ENCODE assay signal across 8 cellular contexts in genomic region chr1:54053745-54054437, GRCh38. TPM values are rescaled to one million over a fixed set of nuclear protein-coding genes. Genes with fewer than 3 reads are reported as not detected.
DNase-seq lines count a peak whose midpoint lies in the region; ATAC-seq, FAIRE-seq and TF ChIP-seq lines count a peak whose summit lies in the region.

No MANE protein-coding gene starts in this region.

- TF ChIP-seq CTCF in DOHH2 (IDR thresholded peaks at IDR 0.05; ENCODE audit: low read depth, low read length, poor library complexity, severe bottlenecking): no peak
- no peak for TF ChIP-seq CTCF in KMS-11 (conservative IDR thresholded peaks at IDR 0.05; ENCODE audit: low read depth, low read length)

- peak overlapping the region; percentile 64 for H3K27ac ChIP-seq in DOHH2 (ENCODE audit: low read depth, low read length)
- peak overlapping the region; percentile 67 for H3K27ac ChIP-seq in KMS-11
- peak overlapping the region; percentile 39 for H3K27ac ChIP-seq in cingulate gyrus (ENCODE audit: low read depth, low read length)

- TF ChIP-seq POLR2A in GM12892 (IDR thresholded peaks at IDR 0.05; ENCODE audit: low read depth, low read length): no peak

- H4K20me1 ChIP-seq in DOHH2 (ENCODE audit: control insufficient read depth, insufficient read depth, low read depth, low read length) (no peaks in the 10 kb centered on the region), KMS-11 (ENCODE audit: insufficient read depth) (no peaks in the 10 kb centered on the region)

- H3K4me3 ChIP-seq in DOHH2 (ENCODE audit: low read length) (peak overlapping the region; percentile 84), KMS-11 (IDR thresholded peaks at IDR 0.05; ENCODE audit: insufficient read depth, low read depth, low read length) (peak overlapping the region; percentile 93), mucosa of stomach (ENCODE audit: low read length) (peak overlapping the region; percentile 96)

- H3F3A ChIP-seq in DOHH2 (ENCODE audit: control insufficient read depth, insufficient read depth): no peaks in the 10 kb centered on the region

- no peak for ATAC-seq in GM19395 (IDR thresholded peaks at IDR 0.05; ENCODE audit: unreplicated experiment)

- H3K9me3 ChIP-seq in DOHH2 (ENCODE audit: control insufficient read depth, insufficient read depth, low read length): no peaks in the 10 kb centered on the region
- no peaks in the 10 kb centered on the region for H3K9me3 ChIP-seq in mucosa of stomach (ENCODE audit: control insufficient read depth, low read length)

- H3K9me2 ChIP-seq in DOHH2 (replicated peaks; ENCODE audit: control insufficient read depth, low read length): no peaks in the 10 kb centered on the region

- DNase-seq in GM12892 (ENCODE audit: insufficient read length) (no peak), posterior vena cava (ENCODE audit: low spot score) (no peak), cerebellar nuclear complex (lab: John Stamatoyannopoulos, UW) (no peak)

- peaks cover 54% of the 10 kb centered on the region for H3K79me2 ChIP-seq in DOHH2 (ENCODE audit: control insufficient read depth, low read length)
- peaks cover 39% of the 10 kb centered on the region for H3K79me2 ChIP-seq in KMS-11 (ENCODE audit: insufficient read depth, low read depth)

- H3K27me3 ChIP-seq in DOHH2 (ENCODE audit: control insufficient read depth, low read length) (no peaks in the 10 kb centered on the region), KMS-11 (ENCODE audit: insufficient read depth, low read depth) (no peaks in the 10 kb centered on the region), mucosa of stomach (ENCODE audit: control insufficient read depth, insufficient read depth, low read length) (no peaks in the 10 kb centered on the region)

- no peak for FAIRE-seq in GM12892 (lab: Jason Lieb, UNC)

- peak overlapping the region; percentile 80 for H2AFZ ChIP-seq in KMS-11 (ENCODE audit: low read depth)

- H3K36me3 ChIP-seq in DOHH2 (ENCODE audit: control insufficient read depth, low read length) (peaks cover 12% of the 10 kb centered on the region), KMS-11 (ENCODE audit: insufficient read depth) (no peaks in the 10 kb centered on the region), mucosa of stomach (ENCODE audit: control insufficient read depth, insufficient read depth, low read length) (no peaks in the 10 kb centered on the region)

- H3K4me1 ChIP-seq in DOHH2 (ENCODE audit: control insufficient read depth, low read length) (peaks cover 19% of the 10 kb centered on the region), KMS-11 (ENCODE audit: low read depth, poor library complexity, severe bottlenecking) (peaks cover 23% of the 10 kb centered on the region), mucosa of stomach (ENCODE audit: control insufficient read depth, insufficient read depth, low read length) (peaks cover 8% of the 10 kb centered on the region)

- peak overlapping the region; percentile 86 for H3K9ac ChIP-seq in KMS-11
- H3K9ac ChIP-seq in mucosa of stomach (ENCODE audit: low read length): peak overlapping the region; percentile 85

- H3K4me2 ChIP-seq in DOHH2 (ENCODE audit: low read length) (peak overlapping the region; percentile 74), KMS-11 (peak overlapping the region; percentile 59)

- intact Hi-C loops in posterior vena cava (cut with DNase I): no loop called here

RNA-seq across cellular contexts. Expression of gene TCEANC2, which starts 0.5 kb away (rescaled TPM):
- polyA plus RNA-seq in GM12892 (2012; ENCODE audit: missing spikeins): 6.1 TPM
- 1 to 10 TPM; 4.4 to 5.7 TPM for total RNA-seq in posterior vena cava

RNA-seq across cellular contexts. Expression of gene TMEM59, which starts 0.9 kb away (rescaled TPM):
- 111 TPM for polyA plus RNA-seq in GM12892 (2012; ENCODE audit: missing spikeins)
- total RNA-seq in posterior vena cava: 100 to 1,000 TPM; 248 to 383 TPM

RNA-seq across cellular contexts. Expression of gene LDLRAD1, which starts 35.9 kb away (rescaled TPM):
- not detected for polyA plus RNA-seq in GM12892 (2012; ENCODE audit: missing spikeins)
- not detected for total RNA-seq in posterior vena cava
